2 cellular contexts compared by ENCODE assay signal in the genomic region with DNA sequence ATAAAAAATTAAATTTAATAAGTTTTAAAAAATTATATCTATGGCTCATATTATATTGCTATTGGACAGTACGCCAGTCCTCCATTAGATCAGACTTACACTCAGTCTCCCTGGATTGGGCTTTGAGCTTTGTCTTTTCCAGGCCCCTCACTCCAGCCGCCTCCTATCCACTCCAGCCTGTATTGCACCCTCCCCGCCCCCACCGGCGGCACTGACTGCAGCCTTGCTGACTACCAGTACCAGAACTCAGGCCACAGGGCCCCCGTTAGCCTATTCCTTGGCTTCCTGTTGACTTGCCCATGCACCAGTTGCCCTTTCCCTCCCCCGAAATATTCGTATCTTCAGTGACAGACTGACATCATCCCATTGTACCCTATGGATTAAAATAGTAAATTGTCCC.
TF ChIP-seq lines count a peak whose summit lies in the region.

No MANE protein-coding gene starts in this region.

TF ChIP-seq in HCT116, 20 proteins besides CTCF, POLR2A, EP300 and RAD21:
- TF ChIP-seq TCF7L2 (IDR thresholded peaks at IDR 0.05; ENCODE audit: borderline replicate concordance, extremely low read depth, insufficient read depth, insufficient read length) (no peak), JUND (IDR thresholded peaks at IDR 0.05) (no peak), SRF (IDR thresholded peaks at IDR 0.05; ENCODE audit: low read depth) (no peak), SP1 (IDR thresholded peaks at IDR 0.05; ENCODE audit: low read depth) (no peak), ZNF274 (IDR thresholded peaks at IDR 0.05; ENCODE audit: low read depth, low read length) (no peak), POLR2AphosphoS5 (IDR thresholded peaks at IDR 0.05; ENCODE audit: low read depth, low read length) (no peak), FOSL1 (IDR thresholded peaks at IDR 0.05; ENCODE audit: low read depth) (no peak)
- TF ChIP-seq, protein P1, sequence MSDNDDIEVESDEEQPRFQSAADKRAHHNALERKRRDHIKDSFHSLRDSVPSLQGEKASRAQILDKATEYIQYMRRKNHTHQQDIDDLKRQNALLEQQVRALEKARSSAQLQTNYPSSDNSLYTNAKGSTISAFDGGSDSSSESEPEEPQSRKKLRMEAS (IDR thresholded peaks at IDR 0.05) = no peak

TF ChIP-seq in H1, 55 proteins besides CTCF, POLR2A, EP300 and RAD21:
- no peak for TF ChIP-seq FOSL1 (IDR thresholded peaks at IDR 0.05; ENCODE audit: insufficient read depth, low read depth, low read length)
- 0 out of 2 replicates have a peak, but pooled peaks have one; percentile 14 for TF ChIP-seq CREB1 (IDR thresholded peaks at IDR 0.05)
- no peak for TF ChIP-seq SRF (IDR thresholded peaks at IDR 0.05; ENCODE audit: low read depth, low read length)
- TF ChIP-seq TCF12 (IDR thresholded peaks at IDR 0.05; ENCODE audit: low read depth, low read length) = no peak
